ENCODE assay signal across 1 cellular context in the genomic region with DNA sequence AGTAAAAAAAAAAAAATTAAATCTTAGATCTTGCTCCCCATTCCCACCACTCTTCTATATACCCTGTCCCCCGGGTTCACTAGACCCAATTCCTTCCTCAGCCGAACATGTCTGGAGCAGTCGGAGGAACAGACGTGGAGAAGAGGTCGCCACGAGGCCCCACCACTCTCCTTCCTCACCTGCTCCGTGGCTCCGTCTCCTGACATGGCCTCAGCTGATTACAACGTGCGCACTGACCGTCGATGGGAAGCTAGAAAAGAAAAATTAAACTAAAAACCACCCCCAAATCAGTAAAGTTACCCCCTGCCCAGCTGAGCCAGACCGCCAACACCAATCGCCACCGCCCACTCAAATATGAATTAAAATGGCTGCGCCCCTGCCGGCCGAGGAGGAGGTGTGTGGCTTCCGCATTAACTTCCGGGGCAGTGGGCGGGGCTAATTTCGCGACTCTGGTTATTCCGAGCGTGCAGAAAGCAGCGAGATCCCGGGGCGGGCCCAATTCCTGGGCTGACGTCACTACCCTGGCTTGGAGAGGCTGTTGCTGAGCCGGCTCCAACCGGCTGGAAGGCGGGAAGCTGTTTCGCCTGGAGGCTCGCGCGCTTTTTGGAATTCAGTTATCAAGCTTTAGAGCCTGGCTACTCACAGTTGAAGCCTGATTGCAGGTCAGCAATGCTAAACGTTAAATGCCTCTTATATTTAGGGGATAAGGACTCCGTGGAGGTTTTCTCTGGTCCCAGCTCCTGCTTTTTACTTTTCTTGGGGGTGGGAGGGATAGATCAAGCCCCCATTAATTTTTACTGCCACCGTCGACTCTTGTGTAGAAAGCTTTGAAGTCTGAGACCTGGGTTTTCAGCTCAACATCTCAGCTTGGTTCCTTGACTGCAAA.
TF ChIP-seq lines count a peak whose summit lies in the region.

A gene (minus strand): TSS at position 361 of the 886 bp plus-strand sequence. CDS start 155 bp downstream, at position 206.

TF ChIP-seq in HepG2, 621 proteins besides CTCF, POLR2A, EP300 and RAD21 (continued from another document and continues in another):
- TF ChIP-seq ASH2L (IDR thresholded peaks at IDR 0.05; ENCODE audit: insufficient read length, low read depth, low read length) (peak; percentile 94), ZNF713 (CRISPR knock-in tag; IDR thresholded peaks at IDR 0.05) (no peak), ADNP (CRISPR knock-in tag; IDR thresholded peaks at IDR 0.05) (no peak), HNF4G (IDR thresholded peaks at IDR 0.05; ENCODE audit: borderline replicate concordance, low read depth, low read length) (no peak), HNF4G (CRISPR knock-in tag; IDR thresholded peaks at IDR 0.05; ENCODE audit: borderline replicate concordance, low read depth) (peak; percentile 23; the same call in 1 of the 2 replicates), ZNF777 (CRISPR knock-in tag; IDR thresholded peaks at IDR 0.05) (0 out of 2 replicates have a peak, but pooled peaks have one; percentile 35), ZNF616 (CRISPR knock-in tag; IDR thresholded peaks at IDR 0.05; ENCODE audit: low read depth) (no peak), KLF9 (CRISPR knock-in tag; IDR thresholded peaks at IDR 0.05; ENCODE audit: low read depth) (no peak), HES4 (CRISPR knock-in tag; IDR thresholded peaks at IDR 0.05; ENCODE audit: borderline replicate concordance) (no peak), ZNF737 (CRISPR knock-in tag; IDR thresholded peaks at IDR 0.05; ENCODE audit: borderline replicate concordance) (no peak), HNRNPL (IDR thresholded peaks at IDR 0.05; ENCODE audit: low read depth, low read length) (0 out of 2 replicates have a peak, but pooled peaks have one; percentile 45), NRL (CRISPR knock-in tag; IDR thresholded peaks at IDR 0.05; ENCODE audit: borderline replicate concordance) (peak; percentile 49; the same call in 1 of the 2 replicates), ZNF557 (CRISPR knock-in tag; IDR thresholded peaks at IDR 0.05) (no peak), ZBTB38 (CRISPR knock-in tag; IDR thresholded peaks at IDR 0.05) (no peak), NFIC (IDR thresholded peaks at IDR 0.05; ENCODE audit: low read length) (peak; percentile 52; the same call in 1 of the 2 replicates), SMAD9 (CRISPR knock-in tag; IDR thresholded peaks at IDR 0.05) (no peak), CC2D1A (CRISPR knock-in tag; IDR thresholded peaks at IDR 0.05) (no peak), FOXA3 (CRISPR knock-in tag; IDR thresholded peaks at IDR 0.05) (peak; percentile 42; the same call in 1 of the 2 replicates), HDAC2 (CRISPR knock-in tag; IDR thresholded peaks at IDR 0.05) (peak; percentile 65), ZNF136 (CRISPR knock-in tag; IDR thresholded peaks at IDR 0.05; ENCODE audit: low read depth) (0 out of 2 replicates have a peak, but pooled peaks have one; percentile 58), NPAS2 (CRISPR knock-in tag; IDR thresholded peaks at IDR 0.05; ENCODE audit: borderline replicate concordance) (no peak), MTA3 (CRISPR knock-in tag; IDR thresholded peaks at IDR 0.05) (no peak)
- TF ChIP-seq, protein P1, sequence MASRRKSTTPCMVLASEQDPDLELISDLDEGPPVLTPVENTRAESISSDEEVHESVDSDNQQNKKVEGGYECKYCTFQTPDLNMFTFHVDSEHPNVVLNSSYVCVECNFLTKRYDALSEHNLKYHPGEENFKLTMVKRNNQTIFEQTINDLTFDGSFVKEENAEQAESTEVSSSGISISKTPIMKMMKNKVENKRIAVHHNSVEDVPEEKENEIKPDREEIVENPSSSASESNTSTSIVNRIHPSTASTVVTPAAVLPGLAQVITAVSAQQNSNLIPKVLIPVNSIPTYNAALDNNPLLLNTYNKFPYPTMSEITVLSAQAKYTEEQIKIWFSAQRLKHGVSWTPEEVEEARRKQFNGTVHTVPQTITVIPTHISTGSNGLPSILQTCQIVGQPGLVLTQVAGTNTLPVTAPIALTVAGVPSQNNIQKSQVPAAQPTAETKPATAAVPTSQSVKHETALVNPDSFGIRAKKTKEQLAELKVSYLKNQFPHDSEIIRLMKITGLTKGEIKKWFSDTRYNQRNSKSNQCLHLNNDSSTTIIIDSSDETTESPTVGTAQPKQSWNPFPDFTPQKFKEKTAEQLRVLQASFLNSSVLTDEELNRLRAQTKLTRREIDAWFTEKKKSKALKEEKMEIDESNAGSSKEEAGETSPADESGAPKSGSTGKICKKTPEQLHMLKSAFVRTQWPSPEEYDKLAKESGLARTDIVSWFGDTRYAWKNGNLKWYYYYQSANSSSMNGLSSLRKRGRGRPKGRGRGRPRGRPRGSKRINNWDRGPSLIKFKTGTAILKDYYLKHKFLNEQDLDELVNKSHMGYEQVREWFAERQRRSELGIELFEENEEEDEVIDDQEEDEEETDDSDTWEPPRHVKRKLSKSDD (CRISPR knock-in tag; IDR thresholded peaks at IDR 0.05; ENCODE audit: low read depth): peak; percentile 80; the same call in 1 of the 2 replicates
- TF ChIP-seq, protein P2, sequence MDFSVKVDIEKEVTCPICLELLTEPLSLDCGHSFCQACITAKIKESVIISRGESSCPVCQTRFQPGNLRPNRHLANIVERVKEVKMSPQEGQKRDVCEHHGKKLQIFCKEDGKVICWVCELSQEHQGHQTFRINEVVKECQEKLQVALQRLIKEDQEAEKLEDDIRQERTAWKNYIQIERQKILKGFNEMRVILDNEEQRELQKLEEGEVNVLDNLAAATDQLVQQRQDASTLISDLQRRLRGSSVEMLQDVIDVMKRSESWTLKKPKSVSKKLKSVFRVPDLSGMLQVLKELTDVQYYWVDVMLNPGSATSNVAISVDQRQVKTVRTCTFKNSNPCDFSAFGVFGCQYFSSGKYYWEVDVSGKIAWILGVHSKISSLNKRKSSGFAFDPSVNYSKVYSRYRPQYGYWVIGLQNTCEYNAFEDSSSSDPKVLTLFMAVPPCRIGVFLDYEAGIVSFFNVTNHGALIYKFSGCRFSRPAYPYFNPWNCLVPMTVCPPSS (IDR thresholded peaks at IDR 0.05): no peak
- TF ChIP-seq, protein P3, sequence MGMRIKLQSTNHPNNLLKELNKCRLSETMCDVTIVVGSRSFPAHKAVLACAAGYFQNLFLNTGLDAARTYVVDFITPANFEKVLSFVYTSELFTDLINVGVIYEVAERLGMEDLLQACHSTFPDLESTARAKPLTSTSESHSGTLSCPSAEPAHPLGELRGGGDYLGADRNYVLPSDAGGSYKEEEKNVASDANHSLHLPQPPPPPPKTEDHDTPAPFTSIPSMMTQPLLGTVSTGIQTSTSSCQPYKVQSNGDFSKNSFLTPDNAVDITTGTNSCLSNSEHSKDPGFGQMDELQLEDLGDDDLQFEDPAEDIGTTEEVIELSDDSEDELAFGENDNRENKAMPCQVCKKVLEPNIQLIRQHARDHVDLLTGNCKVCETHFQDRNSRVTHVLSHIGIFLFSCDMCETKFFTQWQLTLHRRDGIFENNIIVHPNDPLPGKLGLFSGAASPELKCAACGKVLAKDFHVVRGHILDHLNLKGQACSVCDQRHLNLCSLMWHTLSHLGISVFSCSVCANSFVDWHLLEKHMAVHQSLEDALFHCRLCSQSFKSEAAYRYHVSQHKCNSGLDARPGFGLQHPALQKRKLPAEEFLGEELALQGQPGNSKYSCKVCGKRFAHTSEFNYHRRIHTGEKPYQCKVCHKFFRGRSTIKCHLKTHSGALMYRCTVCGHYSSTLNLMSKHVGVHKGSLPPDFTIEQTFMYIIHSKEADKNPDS (CRISPR knock-in tag; IDR thresholded peaks at IDR 0.05): no peak
- TF ChIP-seq, protein P4, sequence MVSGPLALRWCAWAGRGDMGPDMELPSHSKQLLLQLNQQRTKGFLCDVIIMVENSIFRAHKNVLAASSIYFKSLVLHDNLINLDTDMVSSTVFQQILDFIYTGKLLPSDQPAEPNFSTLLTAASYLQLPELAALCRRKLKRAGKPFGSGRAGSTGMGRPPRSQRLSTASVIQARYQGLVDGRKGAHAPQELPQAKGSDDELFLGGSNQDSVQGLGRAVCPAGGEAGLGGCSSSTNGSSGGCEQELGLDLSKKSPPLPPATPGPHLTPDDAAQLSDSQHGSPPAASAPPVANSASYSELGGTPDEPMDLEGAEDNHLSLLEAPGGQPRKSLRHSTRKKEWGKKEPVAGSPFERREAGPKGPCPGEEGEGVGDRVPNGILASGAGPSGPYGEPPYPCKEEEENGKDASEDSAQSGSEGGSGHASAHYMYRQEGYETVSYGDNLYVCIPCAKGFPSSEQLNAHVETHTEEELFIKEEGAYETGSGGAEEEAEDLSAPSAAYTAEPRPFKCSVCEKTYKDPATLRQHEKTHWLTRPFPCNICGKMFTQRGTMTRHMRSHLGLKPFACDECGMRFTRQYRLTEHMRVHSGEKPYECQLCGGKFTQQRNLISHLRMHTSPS (CRISPR knock-in tag; IDR thresholded peaks at IDR 0.05; ENCODE audit: low read depth): no peak
- TF ChIP-seq, protein P5, sequence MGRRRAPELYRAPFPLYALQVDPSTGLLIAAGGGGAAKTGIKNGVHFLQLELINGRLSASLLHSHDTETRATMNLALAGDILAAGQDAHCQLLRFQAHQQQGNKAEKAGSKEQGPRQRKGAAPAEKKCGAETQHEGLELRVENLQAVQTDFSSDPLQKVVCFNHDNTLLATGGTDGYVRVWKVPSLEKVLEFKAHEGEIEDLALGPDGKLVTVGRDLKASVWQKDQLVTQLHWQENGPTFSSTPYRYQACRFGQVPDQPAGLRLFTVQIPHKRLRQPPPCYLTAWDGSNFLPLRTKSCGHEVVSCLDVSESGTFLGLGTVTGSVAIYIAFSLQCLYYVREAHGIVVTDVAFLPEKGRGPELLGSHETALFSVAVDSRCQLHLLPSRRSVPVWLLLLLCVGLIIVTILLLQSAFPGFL (CRISPR knock-in tag; IDR thresholded peaks at IDR 0.05): no peak
- TF ChIP-seq, protein P6, sequence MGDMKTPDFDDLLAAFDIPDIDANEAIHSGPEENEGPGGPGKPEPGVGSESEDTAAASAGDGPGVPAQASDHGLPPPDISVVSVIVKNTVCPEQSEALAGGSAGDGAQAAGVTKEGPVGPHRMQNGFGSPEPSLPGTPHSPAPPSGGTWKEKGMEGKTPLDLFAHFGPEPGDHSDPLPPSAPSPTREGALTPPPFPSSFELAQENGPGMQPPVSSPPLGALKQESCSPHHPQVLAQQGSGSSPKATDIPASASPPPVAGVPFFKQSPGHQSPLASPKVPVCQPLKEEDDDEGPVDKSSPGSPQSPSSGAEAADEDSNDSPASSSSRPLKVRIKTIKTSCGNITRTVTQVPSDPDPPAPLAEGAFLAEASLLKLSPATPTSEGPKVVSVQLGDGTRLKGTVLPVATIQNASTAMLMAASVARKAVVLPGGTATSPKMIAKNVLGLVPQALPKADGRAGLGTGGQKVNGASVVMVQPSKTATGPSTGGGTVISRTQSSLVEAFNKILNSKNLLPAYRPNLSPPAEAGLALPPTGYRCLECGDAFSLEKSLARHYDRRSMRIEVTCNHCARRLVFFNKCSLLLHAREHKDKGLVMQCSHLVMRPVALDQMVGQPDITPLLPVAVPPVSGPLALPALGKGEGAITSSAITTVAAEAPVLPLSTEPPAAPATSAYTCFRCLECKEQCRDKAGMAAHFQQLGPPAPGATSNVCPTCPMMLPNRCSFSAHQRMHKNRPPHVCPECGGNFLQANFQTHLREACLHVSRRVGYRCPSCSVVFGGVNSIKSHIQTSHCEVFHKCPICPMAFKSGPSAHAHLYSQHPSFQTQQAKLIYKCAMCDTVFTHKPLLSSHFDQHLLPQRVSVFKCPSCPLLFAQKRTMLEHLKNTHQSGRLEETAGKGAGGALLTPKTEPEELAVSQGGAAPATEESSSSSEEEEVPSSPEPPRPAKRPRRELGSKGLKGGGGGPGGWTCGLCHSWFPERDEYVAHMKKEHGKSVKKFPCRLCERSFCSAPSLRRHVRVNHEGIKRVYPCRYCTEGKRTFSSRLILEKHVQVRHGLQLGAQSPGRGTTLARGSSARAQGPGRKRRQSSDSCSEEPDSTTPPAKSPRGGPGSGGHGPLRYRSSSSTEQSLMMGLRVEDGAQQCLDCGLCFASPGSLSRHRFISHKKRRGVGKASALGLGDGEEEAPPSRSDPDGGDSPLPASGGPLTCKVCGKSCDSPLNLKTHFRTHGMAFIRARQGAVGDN (CRISPR knock-in tag; IDR thresholded peaks at IDR 0.05): peak; percentile 96
- TF ChIP-seq, protein P7, sequence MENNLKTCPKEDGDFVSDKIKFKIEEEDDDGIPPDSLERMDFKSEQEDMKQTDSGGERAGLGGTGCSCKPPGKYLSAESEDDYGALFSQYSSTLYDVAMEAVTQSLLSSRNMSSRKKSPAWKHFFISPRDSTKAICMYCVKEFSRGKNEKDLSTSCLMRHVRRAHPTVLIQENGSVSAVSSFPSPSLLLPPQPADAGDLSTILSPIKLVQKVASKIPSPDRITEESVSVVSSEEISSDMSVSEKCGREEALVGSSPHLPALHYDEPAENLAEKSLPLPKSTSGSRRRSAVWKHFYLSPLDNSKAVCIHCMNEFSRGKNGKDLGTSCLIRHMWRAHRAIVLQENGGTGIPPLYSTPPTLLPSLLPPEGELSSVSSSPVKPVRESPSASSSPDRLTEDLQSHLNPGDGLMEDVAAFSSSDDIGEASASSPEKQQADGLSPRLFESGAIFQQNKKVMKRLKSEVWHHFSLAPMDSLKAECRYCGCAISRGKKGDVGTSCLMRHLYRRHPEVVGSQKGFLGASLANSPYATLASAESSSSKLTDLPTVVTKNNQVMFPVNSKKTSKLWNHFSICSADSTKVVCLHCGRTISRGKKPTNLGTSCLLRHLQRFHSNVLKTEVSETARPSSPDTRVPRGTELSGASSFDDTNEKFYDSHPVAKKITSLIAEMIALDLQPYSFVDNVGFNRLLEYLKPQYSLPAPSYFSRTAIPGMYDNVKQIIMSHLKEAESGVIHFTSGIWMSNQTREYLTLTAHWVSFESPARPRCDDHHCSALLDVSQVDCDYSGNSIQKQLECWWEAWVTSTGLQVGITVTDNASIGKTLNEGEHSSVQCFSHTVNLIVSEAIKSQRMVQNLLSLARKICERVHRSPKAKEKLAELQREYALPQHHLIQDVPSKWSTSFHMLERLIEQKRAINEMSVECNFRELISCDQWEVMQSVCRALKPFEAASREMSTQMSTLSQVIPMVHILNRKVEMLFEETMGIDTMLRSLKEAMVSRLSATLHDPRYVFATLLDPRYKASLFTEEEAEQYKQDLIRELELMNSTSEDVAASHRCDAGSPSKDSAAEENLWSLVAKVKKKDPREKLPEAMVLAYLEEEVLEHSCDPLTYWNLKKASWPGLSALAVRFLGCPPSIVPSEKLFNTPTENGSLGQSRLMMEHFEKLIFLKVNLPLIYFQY (CRISPR knock-in tag; IDR thresholded peaks at IDR 0.05; ENCODE audit: borderline replicate concordance): peak; percentile 67
- TF ChIP-seq, protein P8, sequence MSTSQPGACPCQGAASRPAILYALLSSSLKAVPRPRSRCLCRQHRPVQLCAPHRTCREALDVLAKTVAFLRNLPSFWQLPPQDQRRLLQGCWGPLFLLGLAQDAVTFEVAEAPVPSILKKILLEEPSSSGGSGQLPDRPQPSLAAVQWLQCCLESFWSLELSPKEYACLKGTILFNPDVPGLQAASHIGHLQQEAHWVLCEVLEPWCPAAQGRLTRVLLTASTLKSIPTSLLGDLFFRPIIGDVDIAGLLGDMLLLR (CRISPR knock-in tag; IDR thresholded peaks at IDR 0.05): peak; percentile 42; the same call in 1 of the 2 replicates
- TF ChIP-seq, protein P9, sequence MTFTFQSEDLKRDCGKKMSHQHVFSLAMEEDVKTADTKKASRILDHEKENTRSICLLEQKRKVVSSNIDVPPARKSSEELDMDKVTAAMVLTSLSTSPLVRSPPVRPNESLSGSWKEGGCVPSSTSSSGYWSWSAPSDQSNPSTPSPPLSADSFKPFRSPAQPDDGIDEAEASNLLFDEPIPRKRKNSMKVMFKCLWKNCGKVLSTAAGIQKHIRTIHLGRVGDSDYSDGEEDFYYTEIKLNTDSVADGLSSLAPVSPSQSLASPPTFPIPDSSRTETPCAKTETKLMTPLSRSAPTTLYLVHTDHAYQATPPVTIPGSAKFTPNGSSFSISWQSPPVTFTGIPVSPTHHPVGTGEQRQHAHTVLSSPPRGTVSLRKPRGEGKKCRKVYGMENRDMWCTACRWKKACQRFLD (CRISPR knock-in tag; IDR thresholded peaks at IDR 0.05; ENCODE audit: borderline replicate concordance): peak; percentile 81
- TF ChIP-seq, protein P10, sequence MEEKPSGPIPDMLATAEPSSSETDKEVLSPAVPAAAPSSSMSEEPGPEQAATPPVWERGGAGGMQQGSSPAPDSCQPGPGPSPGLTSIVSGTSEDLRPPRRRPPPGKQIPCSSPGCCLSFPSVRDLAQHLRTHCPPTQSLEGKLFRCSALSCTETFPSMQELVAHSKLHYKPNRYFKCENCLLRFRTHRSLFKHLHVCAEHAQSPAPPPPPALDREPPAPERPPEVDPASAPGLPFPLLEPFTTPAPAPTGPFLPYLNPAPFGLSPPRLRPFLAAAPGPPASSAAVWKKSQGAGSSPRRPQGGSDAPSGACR (CRISPR knock-in tag; IDR thresholded peaks at IDR 0.05): no peak
